ENCODE assay signal across 33 cellular contexts in the genomic region with DNA sequence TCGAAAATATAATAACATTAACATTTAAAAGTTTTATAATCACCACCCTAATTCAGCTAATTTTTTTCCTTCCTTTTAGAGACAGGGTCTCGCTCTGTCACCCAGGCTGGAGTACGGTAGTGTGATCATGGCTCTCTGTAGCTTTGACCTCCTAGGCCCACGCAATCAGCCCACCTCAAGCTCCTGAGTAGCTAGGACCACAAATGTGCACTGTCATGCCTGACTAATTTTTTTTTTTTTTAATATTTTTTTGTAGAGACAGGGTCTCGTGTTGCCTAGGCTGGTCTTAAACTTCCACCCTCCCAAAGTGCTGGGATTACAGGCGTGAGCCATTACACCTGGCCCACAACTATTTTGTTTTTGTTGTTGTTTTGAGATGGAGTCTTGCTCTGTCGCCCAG.
"Had no signal": no experiment of that assay in that cellular context is flagged by ENCODE, and none has a peak within 500 bp of the region (broad histone marks: within the 10 kb centered on the region; RNA-seq: fewer than 3 reads in every experiment).

No MANE protein-coding gene starts in this region.

- H3K27ac ChIP-seq: ascending aorta, brain microvascular endothelial cell, foreskin keratinocyte, gastrocnemius medialis, heart left ventricle had no signal

- H3K4me3 ChIP-seq: ascending aorta, esophagus muscularis mucosa, gastrocnemius medialis, heart left ventricle had no signal

- H3K4me1 ChIP-seq: foreskin keratinocyte, gastrocnemius medialis had no signal

- DNase-seq: activated CD4-positive, alpha-beta memory T cell treated with anti-CD3 and anti-CD28 coated beads, Interleukin-2, amount 10 ng/mL, durations not matched to agents 7 days and 5 days; activated CD4-positive, alpha-beta T cell treated with anti-CD3 and anti-CD28 coated beads for 1 hour; activated CD4-positive, alpha-beta T cell treated with anti-CD3 and anti-CD28 coated beads for 4 hours; activated CD4-positive, alpha-beta T cell treated with anti-CD3 and anti-CD28 coated beads, Interleukin-2, amount 10 ng/mL, durations not matched to agents 7 days and 5 days; activated CD4-positive, alpha-beta T cell treated with anti-CD3 and anti-CD28 coated beads, Interleukin-2, amount 50 U/mL, for 4 hours; activated CD8-positive, alpha-beta memory T cell treated with anti-CD3 and anti-CD28 coated beads, Interleukin-2, amount 50 U/mL, for 48 hours; activated gamma-delta T cell; activated naive CD4-positive, alpha-beta T cell; activated naive CD4-positive, alpha-beta T cell treated with anti-CD3 and anti-CD28 coated beads, Interleukin-2, amount 10 ng/mL, durations not matched to agents 7 days and 5 days; activated naive CD8-positive, alpha-beta T cell treated with anti-CD3 and anti-CD28 coated beads, Interleukin-2, amount 10 ng/mL, durations not matched to agents 7 days and 5 days; activated T-cell treated with anti-CD3 and anti-CD28 coated beads for 4 hours; activated T-cell treated with anti-CD3 and anti-CD28 coated beads, Interleukin-2, amount 50 U/mL, for 24 hours; activated T-cell treated with anti-CD3 and anti-CD28 coated beads, Interleukin-2, amount 50 U/mL, for 72 hours; brain microvascular endothelial cell; cortex of kidney; dermis blood vessel endothelial cell; effector CD4-positive, alpha-beta T cell; effector memory CD8-positive, alpha-beta T cell; erythroblast; foreskin keratinocyte; gastrocnemius medialis; glutamatergic neuron; heart left ventricle; T-helper 1 cell; T-helper 17 cell had no signal

- H3K27me3 ChIP-seq: ascending aorta, brain microvascular endothelial cell, esophagus muscularis mucosa, foreskin keratinocyte, gastrocnemius medialis, heart left ventricle had no signal

- H3K4me1 Mint-ChIP-seq: activated CD4-positive, alpha-beta memory T cell treated with anti-CD3 and anti-CD28 coated beads, Interleukin-2, amount 10 ng/mL, durations not matched to agents 7 days and 5 days; activated CD4-positive, alpha-beta T cell treated with anti-CD3 and anti-CD28 coated beads, Interleukin-2, amount 10 ng/mL, durations not matched to agents 7 days and 5 days; activated naive CD4-positive, alpha-beta T cell treated with anti-CD3 and anti-CD28 coated beads, Interleukin-2, amount 10 ng/mL, durations not matched to agents 7 days and 5 days; activated naive CD8-positive, alpha-beta T cell treated with anti-CD3 and anti-CD28 coated beads, Interleukin-2, amount 10 ng/mL, durations not matched to agents 7 days and 5 days; WTC11 had no signal

- H3K9me3 ChIP-seq: ascending aorta, esophagus muscularis mucosa, gastrocnemius medialis, heart left ventricle had no signal

- FAIRE-seq: bronchial epithelial cell, colon, TTC549 had no signal

- H3K9me3 Mint-ChIP-seq: activated CD4-positive, alpha-beta memory T cell treated with anti-CD3 and anti-CD28 coated beads, Interleukin-2, amount 10 ng/mL, durations not matched to agents 7 days and 5 days; activated CD4-positive, alpha-beta T cell treated with anti-CD3 and anti-CD28 coated beads, Interleukin-2, amount 10 ng/mL, durations not matched to agents 7 days and 5 days; activated naive CD4-positive, alpha-beta T cell treated with anti-CD3 and anti-CD28 coated beads, Interleukin-2, amount 10 ng/mL, durations not matched to agents 7 days and 5 days; activated naive CD4-positive, alpha-beta T cell treated with anti-CD3 and anti-CD28 coated beads, Interleukin-2, amount 50 U/mL, for 72 hours; activated naive CD8-positive, alpha-beta T cell treated with anti-CD3 and anti-CD28 coated beads, Interleukin-2, amount 10 ng/mL, durations not matched to agents 7 days and 5 days; activated T-cell treated with anti-CD3 and anti-CD28 coated beads, Interleukin-2, amount 50 U/mL, for 24 hours; activated T-cell treated with anti-CD3 and anti-CD28 coated beads, Interleukin-2, amount 50 U/mL, for 72 hours; effector memory CD8-positive, alpha-beta T cell; T-helper 2 cell treated with Interferon-gamma antibody and Interleukin-4, amounts not matched to agents 5 μg/mL and 100 μg/mL, for 36 hours; WTC11 had no signal

- H3K4me3 Mint-ChIP-seq: activated CD4-positive, alpha-beta memory T cell treated with anti-CD3 and anti-CD28 coated beads, Interleukin-2, amount 10 ng/mL, durations not matched to agents 7 days and 5 days; activated CD4-positive, alpha-beta T cell treated with anti-CD3 and anti-CD28 coated beads, Interleukin-2, amount 10 ng/mL, durations not matched to agents 7 days and 5 days; activated naive CD4-positive, alpha-beta T cell treated with anti-CD3 and anti-CD28 coated beads, Interleukin-2, amount 10 ng/mL, durations not matched to agents 7 days and 5 days; activated naive CD8-positive, alpha-beta T cell treated with anti-CD3 and anti-CD28 coated beads, Interleukin-2, amount 10 ng/mL, durations not matched to agents 7 days and 5 days; activated T-cell treated with anti-CD3 and anti-CD28 coated beads, Interleukin-2, amount 50 U/mL, for 24 hours; activated T-cell treated with anti-CD3 and anti-CD28 coated beads, Interleukin-2, amount 50 U/mL, for 72 hours; effector memory CD8-positive, alpha-beta T cell; T-helper 17 cell; T-helper 2 cell treated with Interferon-gamma antibody and Interleukin-4, amounts not matched to agents 5 μg/mL and 100 μg/mL, for 36 hours; WTC11 had no signal

- H3K27me3 Mint-ChIP-seq: activated CD4-positive, alpha-beta memory T cell treated with anti-CD3 and anti-CD28 coated beads, Interleukin-2, amount 10 ng/mL, durations not matched to agents 7 days and 5 days; activated CD4-positive, alpha-beta T cell treated with anti-CD3 and anti-CD28 coated beads, Interleukin-2, amount 10 ng/mL, durations not matched to agents 7 days and 5 days; activated naive CD4-positive, alpha-beta T cell treated with anti-CD3 and anti-CD28 coated beads, Interleukin-2, amount 10 ng/mL, durations not matched to agents 7 days and 5 days; activated naive CD8-positive, alpha-beta T cell treated with anti-CD3 and anti-CD28 coated beads, Interleukin-2, amount 10 ng/mL, durations not matched to agents 7 days and 5 days; activated T-cell treated with anti-CD3 and anti-CD28 coated beads, Interleukin-2, amount 50 U/mL, for 24 hours; effector memory CD8-positive, alpha-beta T cell; T-helper 17 cell had no signal

- ATAC-seq: activated naive CD4-positive, alpha-beta T cell treated with anti-CD3 and anti-CD28 coated beads, Interleukin-2, amount 50 U/mL, for 72 hours; activated T-cell treated with anti-CD3 and anti-CD28 coated beads, Interleukin-2, amount 50 U/mL, for 72 hours; effector memory CD8-positive, alpha-beta T cell; foreskin keratinocyte; gastrocnemius medialis; heart left ventricle; T-helper 17 cell; WTC11 had no signal

- H3K27ac Mint-ChIP-seq: activated CD4-positive, alpha-beta memory T cell treated with anti-CD3 and anti-CD28 coated beads, Interleukin-2, amount 10 ng/mL, durations not matched to agents 7 days and 5 days; activated CD4-positive, alpha-beta T cell treated with anti-CD3 and anti-CD28 coated beads, Interleukin-2, amount 10 ng/mL, durations not matched to agents 7 days and 5 days; activated naive CD4-positive, alpha-beta T cell treated with anti-CD3 and anti-CD28 coated beads, Interleukin-2, amount 10 ng/mL, durations not matched to agents 7 days and 5 days; activated naive CD4-positive, alpha-beta T cell treated with anti-CD3 and anti-CD28 coated beads, Interleukin-2, amount 50 U/mL, for 72 hours; activated naive CD8-positive, alpha-beta T cell treated with anti-CD3 and anti-CD28 coated beads, Interleukin-2, amount 10 ng/mL, durations not matched to agents 7 days and 5 days; activated T-cell treated with anti-CD3 and anti-CD28 coated beads, Interleukin-2, amount 50 U/mL, for 24 hours; T-helper 2 cell treated with Interferon-gamma antibody and Interleukin-4, amounts not matched to agents 5 μg/mL and 100 μg/mL, for 36 hours; WTC11 had no signal
